ENCODE assay signal across 8 cellular contexts in the genomic region with DNA sequence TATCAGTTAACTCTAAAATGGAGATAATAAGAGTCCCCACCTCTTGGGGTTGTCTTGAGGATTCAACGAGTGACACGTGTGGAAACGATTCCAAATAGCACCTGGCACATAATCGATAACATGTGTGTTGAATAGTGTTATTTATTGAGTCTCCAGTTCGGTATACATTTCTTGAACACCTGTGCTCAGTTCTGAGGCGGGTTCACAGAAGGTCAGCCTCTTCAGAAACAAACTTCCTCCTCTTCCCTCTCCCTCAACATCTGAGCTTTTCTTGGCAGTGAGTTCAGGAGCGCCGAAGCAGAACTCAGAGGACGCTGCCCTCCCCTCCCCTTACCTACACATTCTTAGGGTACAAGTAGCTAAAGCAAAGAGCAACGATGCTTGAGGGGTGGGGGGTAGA. TPM values are rescaled to one million over a fixed set of nuclear protein-coding genes. Genes with fewer than 3 reads are reported as not detected.
DNase-seq lines count a peak whose midpoint lies in the region; ATAC-seq, FAIRE-seq and TF ChIP-seq lines count a peak whose summit lies in the region.

No MANE protein-coding gene starts in this region.

- no peak overlapping the region for H2AFZ ChIP-seq in HCT116 (ENCODE audit: low read depth, low read length, poor library complexity, severe bottlenecking)

- no peak for TF ChIP-seq EP300 in A549 (IDR thresholded peaks at IDR 0.05)

- no peak for TF ChIP-seq POLR2A in A549 (IDR thresholded peaks at IDR 0.05; ENCODE audit: low read length)
- no peak for TF ChIP-seq POLR2A in HCT116 (IDR thresholded peaks at IDR 0.05; ENCODE audit: borderline replicate concordance, extremely low read depth, insufficient read depth, insufficient read length)
- TF ChIP-seq POLR2A in body of pancreas (IDR thresholded peaks at IDR 0.05): no peak

- FAIRE-seq in A549 (lab: Jason Lieb, UNC): no peak

- RAD21 ChIA-PET in HCT116 (lab: Charles Lee; ENCODE audit: low non-redundant PET in 1 of 2, low total read pairs in 2 of 2, uncharacterized antibody in 2 of 2, unreplicated experiment in 2 of 2): no interaction called here

- H3K4me1 Mint-ChIP-seq in mesothelial cell of epicardium: peaks cover 13% of the 10 kb centered on the region

- POLR2A ChIA-PET in A549 (lab: Yijun Ruan, JAX): no interaction called here
- POLR2A ChIA-PET in HCT116 (lab: Charles Lee): no interaction called here

- CTCF ChIA-PET in A549 (lab: Yijun Ruan, JAX): interaction anchor here (0.8 to 1.2 kb wide), 2 partner anchors 10 to 413 kb away, joined by 4 read pairs; no protein-coding TSS in a partner anchor
- CTCF ChIA-PET in HCT116 (lab: Charles Lee): interaction anchor here (0.6 kb wide), 1 partner anchor 10 kb away, joined by 5 read pairs; no protein-coding TSS in a partner anchor

- H4K20me1 ChIP-seq in HCT116 (ENCODE audit: insufficient read depth): no peaks in the 10 kb centered on the region

- H3K27me3 ChIP-seq in HCT116 (ENCODE audit: insufficient read depth, low read length) (no peaks in the 10 kb centered on the region), body of pancreas (no peaks in the 10 kb centered on the region)

- no peak for TF ChIP-seq RAD21 in A549 (conservative IDR thresholded peaks at IDR 0.05 in 1 of 2, IDR thresholded peaks at IDR 0.05 in 1 of 2)
- TF ChIP-seq RAD21 in HCT116 (IDR thresholded peaks at IDR 0.05; ENCODE audit: low read depth): no peak

- intact Hi-C loops in HCT116 (cut with micrococcal nuclease): no loop called here
- intact Hi-C loops in body of pancreas (cut with DNase I): no loop called here

- peaks cover 0 to 1% of the 10 kb centered on the region in 2 experiments; a peak in 1 of 4 replicates for H3K36me3 ChIP-seq in HCT116 (ENCODE audit: control insufficient read depth in 1 of 2, insufficient read depth in 2 of 2, low read length in 2 of 2)
- no peaks in the 10 kb centered on the region for H3K36me3 ChIP-seq in body of pancreas (replicated peaks in 1 of 2; ENCODE audit: insufficient read depth in 1 of 2, low read depth in 2 of 2)

- H3K4me2 ChIP-seq in A549: peak overlapping the region; percentile 96
- H3K4me2 ChIP-seq in HCT116 (ENCODE audit: low read length): peak overlapping the region; percentile 80

- WGBS in A549 (ENCODE audit: missing lambda C conversion rate): 2% methylated on average over 7 of the region's 10 CpGs
- WGBS in body of pancreas, 2 donors: 0 to 1% methylated on average over 4 to 10 of the region's 10 CpGs

- H3K27ac ChIP-seq in A549 (peak overlapping the region; percentile 82 to 95; a peak in 4 of 6 replicates), HCT116 (ENCODE audit: low read depth, low read length) (no peak overlapping the region), body of pancreas (peak overlapping the region in 3 of 4 donors; percentile 72 to 95 (median 92))

- BruUV-seq in HCT116 (replicated peaks; lab: Mats Ljungman, UMichigan): TSS peak; percentile 42

- H3K9me3 Mint-ChIP-seq in mesothelial cell of epicardium: peaks cover 15% of the 10 kb centered on the region

- H3K9me2 ChIP-seq in HCT116 (ENCODE audit: insufficient read depth): no peaks in the 10 kb centered on the region

- H3K9me3 ChIP-seq in A549 (no peaks in the 10 kb centered on the region), HCT116 (ENCODE audit: control insufficient read depth in 1 of 2, insufficient read depth in 1 of 2, low read depth in 1 of 2, low read length in 2 of 2) (no peaks in the 10 kb centered on the region), body of pancreas (no peaks in the 10 kb centered on the region)

- no peaks in the 10 kb centered on the region for H3K27me3 Mint-ChIP-seq in mesothelial cell of epicardium (ENCODE audit: low read depth)

- H3K4me1 ChIP-seq in A549 (peaks cover 20% of the 10 kb centered on the region), HCT116 (ENCODE audit: control insufficient read depth in 1 of 2, insufficient read depth in 2 of 2, low read length in 2 of 2) (peaks cover 3 to 14% of the 10 kb centered on the region in 2 experiments; a peak in 3 of 4 replicates), body of pancreas (peaks cover 7% of the 10 kb centered on the region)

- H3K27ac Mint-ChIP-seq in mesothelial cell of epicardium: peak overlapping the region; percentile 58

- peaks cover 45% of the 10 kb centered on the region for H3K79me2 ChIP-seq in HCT116 (ENCODE audit: insufficient read depth, low read length)

- H3K4me3 ChIP-seq in A549 (peak overlapping the region; percentile 86), HCT116 (replicated peaks in 1 of 2; ENCODE audit: low read depth in 1 of 2, low read length in 2 of 2) (peak overlapping the region; percentile 70 to 80), body of pancreas (peak overlapping the region in 1 of 2 donors; percentile 41)

- H3K4me3 Mint-ChIP-seq in mesothelial cell of epicardium: peak overlapping the region; percentile 81

- TF ChIP-seq CTCF in A549 (IDR thresholded peaks at IDR 0.05) (no peak), HCT116 (IDR thresholded peaks at IDR 0.05 in 2 of 3, conservative IDR thresholded peaks at IDR 0.05 in 1 of 3; ENCODE audit: borderline replicate concordance in 1 of 3, insufficient read depth in 1 of 3, low read depth in 2 of 3, low read length in 2 of 3) (no peak), body of pancreas (IDR thresholded peaks at IDR 0.05) (no peak), mesothelial cell of epicardium (IDR thresholded peaks at IDR 0.05; ENCODE audit: unreplicated experiment) (no peak)

- peak overlapping the region; percentile 79 for H3K9ac ChIP-seq in HCT116 (ENCODE audit: low read length)

- peaks cover 1% of the 10 kb centered on the region for H3K36me3 Mint-ChIP-seq in mesothelial cell of epicardium

- no peak for ATAC-seq in A549
- ATAC-seq in HCT116: no peak
- peak; percentile 10 for ATAC-seq in body of pancreas
- no peak for ATAC-seq in GM18858 (IDR thresholded peaks at IDR 0.05; ENCODE audit: unreplicated experiment)
- ATAC-seq in HG03135 (IDR thresholded peaks at IDR 0.05; ENCODE audit: unreplicated experiment): no peak

- DNase-seq in A549 (ENCODE audit: low read depth in 1 of 2, low spot score in 1 of 2): no peak
- DNase-seq in HCT116 (ENCODE audit: low read depth, low spot score): no peak
- peak in 3 of 4 donors; percentile 26 to 60 (median 45) for DNase-seq in body of pancreas
- DNase-seq in mesothelial cell of epicardium (ENCODE audit: low spot score in 2 of 2, unreplicated experiment in 2 of 2): no peak
- no peak for DNase-seq in NCI-H2227 treated with DMSO at 0.1 percent for 48 hours (lab: John Stamatoyannopoulos, UW)
- DNase-seq in activated effector memory CD4-positive, alpha-beta T cell treated with Interleukin-2 at 50 U/mL for 16 hours: no peak

TF ChIP-seq in A549, 52 proteins besides CTCF, POLR2A, EP300 and RAD21 (continues in another document):
- TF ChIP-seq CBX2 (IDR thresholded peaks at IDR 0.05; ENCODE audit: borderline replicate concordance, low read depth) (no peak), JUNB (IDR thresholded peaks at IDR 0.05) (no peak), HOXB13 (CRISPR knock-in tag; IDR thresholded peaks at IDR 0.05; ENCODE audit: low read depth) (no peak), E2F6 (IDR thresholded peaks at IDR 0.05; ENCODE audit: borderline replicate concordance, low read depth) (no peak), RCOR1 (IDR thresholded peaks at IDR 0.05; ENCODE audit: low read depth, low read length) (no peak), GATA3 (IDR thresholded peaks at IDR 0.05; ENCODE audit: borderline replicate concordance) (no peak)
- TF ChIP-seq, protein P1, sequence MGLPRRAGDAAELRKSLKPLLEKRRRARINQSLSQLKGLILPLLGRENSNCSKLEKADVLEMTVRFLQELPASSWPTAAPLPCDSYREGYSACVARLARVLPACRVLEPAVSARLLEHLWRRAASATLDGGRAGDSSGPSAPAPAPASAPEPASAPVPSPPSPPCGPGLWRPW (IDR thresholded peaks at IDR 0.05): no peak

TF ChIP-seq in HCT116, 20 proteins besides CTCF, POLR2A, EP300 and RAD21 (continues in another document):
- TF ChIP-seq SIN3A (IDR thresholded peaks at IDR 0.05; ENCODE audit: low read depth): no peak
- TF ChIP-seq YY1 (IDR thresholded peaks at IDR 0.05; ENCODE audit: extremely low read depth, insufficient replicate concordance, low read depth, low read length): no peak
- TF ChIP-seq JUND (IDR thresholded peaks at IDR 0.05): no peak
- no peak for TF ChIP-seq EZH2phosphoT487 (IDR thresholded peaks at IDR 0.05; ENCODE audit: borderline replicate concordance)
- no peak for TF ChIP-seq ELF1 (IDR thresholded peaks at IDR 0.05; ENCODE audit: borderline replicate concordance, low read depth)
- TF ChIP-seq, protein P2, sequence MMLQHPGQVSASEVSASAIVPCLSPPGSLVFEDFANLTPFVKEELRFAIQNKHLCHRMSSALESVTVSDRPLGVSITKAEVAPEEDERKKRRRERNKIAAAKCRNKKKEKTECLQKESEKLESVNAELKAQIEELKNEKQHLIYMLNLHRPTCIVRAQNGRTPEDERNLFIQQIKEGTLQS (IDR thresholded peaks at IDR 0.05): no peak
- no peak for TF ChIP-seq ZNF274 (IDR thresholded peaks at IDR 0.05; ENCODE audit: low read depth, low read length)
- TF ChIP-seq, protein P3, sequence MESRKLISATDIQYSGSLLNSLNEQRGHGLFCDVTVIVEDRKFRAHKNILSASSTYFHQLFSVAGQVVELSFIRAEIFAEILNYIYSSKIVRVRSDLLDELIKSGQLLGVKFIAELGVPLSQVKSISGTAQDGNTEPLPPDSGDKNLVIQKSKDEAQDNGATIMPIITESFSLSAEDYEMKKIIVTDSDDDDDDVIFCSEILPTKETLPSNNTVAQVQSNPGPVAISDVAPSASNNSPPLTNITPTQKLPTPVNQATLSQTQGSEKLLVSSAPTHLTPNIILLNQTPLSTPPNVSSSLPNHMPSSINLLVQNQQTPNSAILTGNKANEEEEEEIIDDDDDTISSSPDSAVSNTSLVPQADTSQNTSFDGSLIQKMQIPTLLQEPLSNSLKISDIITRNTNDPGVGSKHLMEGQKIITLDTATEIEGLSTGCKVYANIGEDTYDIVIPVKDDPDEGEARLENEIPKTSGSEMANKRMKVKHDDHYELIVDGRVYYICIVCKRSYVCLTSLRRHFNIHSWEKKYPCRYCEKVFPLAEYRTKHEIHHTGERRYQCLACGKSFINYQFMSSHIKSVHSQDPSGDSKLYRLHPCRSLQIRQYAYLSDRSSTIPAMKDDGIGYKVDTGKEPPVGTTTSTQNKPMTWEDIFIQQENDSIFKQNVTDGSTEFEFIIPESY (IDR thresholded peaks at IDR 0.05; ENCODE audit: extremely low read depth, insufficient replicate concordance, low read length): no peak
- no peak for TF ChIP-seq EGR1 (IDR thresholded peaks at IDR 0.05; ENCODE audit: low read depth)

RNA-seq across cellular contexts. Expression of gene PDHA1, which starts 0.9 kb away (rescaled TPM):
- polyA plus RNA-seq in A549 (2011; rRNA removed) (311 and 358 TPM in 2 replicates), A549 (2017; fragmentation: RNase III; extraction: RNeasy Plus Mini Kit Qiagen cat#74134 plus additional on column Dnase treatment) (307 to 309 TPM (median 308 TPM) in 3 replicates)
- polyA plus RNA-seq in A549 (2012; cell fraction: cytosol; rRNA removed): 248 and 273 TPM in 2 replicates
- 125 and 162 TPM in 2 replicates for polyA plus RNA-seq in A549 (2012; cell fraction: nucleus; rRNA removed)
- 87.2 and 112 TPM in 2 replicates for polyA minus RNA-seq in A549 (2011; rRNA and poly(A)+ RNA removed)
- total RNA-seq in HCT116 (2021; ENCODE audit: unreplicated experiment) (195 TPM), body of pancreas (10 to 100 TPM; 73.7 to 83.7 TPM), mesothelial cell of epicardium (149 to 156 TPM (median 155 TPM) in 3 replicates)
- 153 and 164 TPM in 2 replicates for polyA plus RNA-seq in HCT116 (2012)

Comparison
In these comparisons a context has a peak if more than half of its experiments do, and no peak if none do; other contexts are left out.
1. DNase-seq: peak in body of pancreas (3 of 4); none in A549 (0 of 2), HCT116 (single experiment), mesothelial cell of epicardium (0 of 2), NCI-H2227 treated with DMSO at 0.1 percent for 48 hours (single experiment) and activated effector memory CD4-positive, alpha-beta T cell treated with Interleukin-2 at 50 U/mL for 16 hours (single experiment).